In the genomic region with DNA sequence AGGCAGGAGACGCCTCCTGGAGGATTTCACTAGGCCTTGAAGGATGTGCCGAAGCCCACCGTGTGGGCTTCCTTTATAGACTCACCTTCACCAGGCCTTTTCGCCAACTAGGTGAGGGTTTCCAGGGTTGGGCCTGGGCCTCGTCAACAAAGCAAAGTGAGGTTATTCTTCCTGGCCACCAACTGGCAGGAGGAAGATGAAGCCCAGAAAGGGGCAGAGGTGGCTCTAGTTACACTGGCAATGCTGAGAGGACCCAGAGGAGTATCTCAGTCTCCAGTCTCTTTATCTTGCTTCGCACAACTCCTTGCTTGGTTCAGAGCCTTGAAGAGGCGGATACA, we compare ENCODE assay signal across 8 cellular contexts. TPM values are rescaled to one million over a fixed set of nuclear protein-coding genes. Genes with fewer than 3 reads are reported as not detected.
DNase-seq lines count a peak whose midpoint lies in the region; ATAC-seq and TF ChIP-seq lines count a peak whose summit lies in the region.

No MANE protein-coding gene starts in this region.

- no peaks in the 10 kb centered on the region for H3K9me3 ChIP-seq in SJCRH30 (replicated peaks)

- H3K4me1 ChIP-seq in SJCRH30 (no peaks in the 10 kb centered on the region), rectal smooth muscle tissue (ENCODE audit: control insufficient read depth, insufficient read depth, low read length) (no peaks in the 10 kb centered on the region)

- H3K27ac ChIP-seq in SJCRH30, result no peak overlapping the region
- peak overlapping the region; percentile 55 for H3K27ac ChIP-seq in rectal smooth muscle tissue (ENCODE audit: low read depth, low read length)

- TF ChIP-seq CTCF in epithelial cell of proximal tubule (conservative IDR thresholded peaks at IDR 0.05; ENCODE audit: low read depth, low read length), result no peak

- no peaks in the 10 kb centered on the region for H3K27me3 ChIP-seq in SJCRH30
- H3K27me3 ChIP-seq in rectal smooth muscle tissue (ENCODE audit: control insufficient read depth, insufficient read depth, low read length), result no peaks in the 10 kb centered on the region

- DNase-seq in SJCRH30 (no peak), epithelial cell of proximal tubule (ENCODE audit: low read depth) (no peak), mesenteric fat pad (ENCODE audit: low spot score) (no peak), superior temporal gyrus (ENCODE audit: extremely low spot score) (no peak)

- H3K36me3 ChIP-seq in SJCRH30 (no peaks in the 10 kb centered on the region), rectal smooth muscle tissue (ENCODE audit: control insufficient read depth, insufficient read depth, low read length) (no peaks in the 10 kb centered on the region)

- no peak overlapping the region for H3K9ac ChIP-seq in rectal smooth muscle tissue (ENCODE audit: low read length)

- H3K4me3 ChIP-seq in SJCRH30, result peak overlapping the region; percentile 81
- H3K4me3 ChIP-seq in epithelial cell of proximal tubule (ENCODE audit: low read depth, low read length), result peak overlapping the region; percentile 21
- H3K4me3 ChIP-seq in rectal smooth muscle tissue (ENCODE audit: low read length), result peak overlapping the region; percentile 38

- ATAC-seq in GM19452 (IDR thresholded peaks at IDR 0.05; ENCODE audit: unreplicated experiment), result peak; percentile 1
- ATAC-seq in HG03460 (IDR thresholded peaks at IDR 0.05; ENCODE audit: unreplicated experiment), result no peak
- ATAC-seq in GM19324 (IDR thresholded peaks at IDR 0.05; ENCODE audit: low FRiP score, unreplicated experiment), result no peak

RNA-seq across cellular contexts. Expression of a gene that starts 0.4 kb away (rescaled TPM):
- total RNA-seq in SJCRH30 (2014; rRNA removed; shearing (Covaris generic)), result 8.7 and 10.1 TPM in 2 replicates
- total RNA-seq in epithelial cell of proximal tubule (9.1 and 12.1 TPM in 2 replicates), mesenteric fat pad (15.8 TPM)

Comparison
In these comparisons a context has a peak if more than half of its experiments do, and no peak if none do; other contexts are left out.
1. H3K4me3 ChIP-seq: peak in every context shown above with its lines; median percentile 81 in SJCRH30; 38 in rectal smooth muscle tissue; 21 in epithelial cell of proximal tubule.